ENCODE assay signal across 11 cellular contexts in the genomic region with DNA sequence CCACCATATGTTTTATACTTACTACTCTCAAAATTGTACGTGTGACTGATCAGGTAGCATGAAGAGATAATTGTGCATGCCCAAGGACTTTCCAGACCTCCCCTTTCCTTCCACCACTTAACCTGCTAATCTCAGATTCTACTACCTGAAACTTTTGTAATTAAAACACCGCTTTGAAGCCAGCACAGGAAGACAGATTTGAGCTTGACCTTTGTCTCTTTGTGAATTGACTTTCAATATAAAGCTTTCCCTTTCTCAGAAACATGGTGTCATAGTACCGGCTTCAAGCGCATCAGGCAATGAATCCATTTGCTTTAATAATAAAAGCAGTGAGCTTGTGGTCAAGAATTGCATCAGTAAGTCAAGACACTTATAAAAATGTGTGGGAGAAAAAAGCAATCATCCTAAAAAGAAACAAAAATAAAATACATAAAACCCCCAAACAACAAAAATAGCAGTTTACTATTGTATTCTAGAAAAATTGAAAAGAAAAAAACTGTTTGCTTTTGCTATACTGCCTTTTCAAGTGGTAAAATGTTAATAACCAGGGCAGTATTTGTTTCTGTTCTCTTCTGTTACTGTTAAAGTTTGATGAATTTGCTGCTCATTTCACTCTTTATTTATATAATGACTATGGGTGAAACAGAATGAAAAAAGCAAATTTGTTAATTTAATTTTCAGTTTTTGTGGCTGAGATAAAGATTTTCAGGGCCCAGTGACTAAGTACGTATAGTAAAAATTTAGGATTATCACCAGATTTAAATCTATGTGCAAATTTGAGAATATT.
"Had no signal": no experiment of that assay in that cellular context is flagged by ENCODE, and none has a peak within 500 bp of the region (broad histone marks: within the 10 kb centered on the region; RNA-seq: fewer than 3 reads in every experiment).

No MANE protein-coding gene starts in this region.

- H3K4me3 ChIP-seq: colonic mucosa, right atrium auricular region, stomach, thoracic aorta had no signal

- H3K27ac ChIP-seq: colonic mucosa, foreskin keratinocyte, right atrium auricular region, stomach, thoracic aorta had no signal

- H3K27me3 Mint-ChIP-seq: activated CD4-positive, alpha-beta T cell treated with anti-CD3 and anti-CD28 coated beads for 36 hours; naive thymus-derived CD4-positive, alpha-beta T cell had no signal

- H3K36me3 Mint-ChIP-seq: naive thymus-derived CD4-positive, alpha-beta T cell had no signal

- H3K4me1 Mint-ChIP-seq: activated CD4-positive, alpha-beta T cell treated with anti-CD3 and anti-CD28 coated beads for 36 hours had no signal

- H3K9me3 ChIP-seq: colonic mucosa, right atrium auricular region, stomach, thoracic aorta had no signal

- ATAC-seq: activated CD4-positive, alpha-beta T cell treated with anti-CD3 and anti-CD28 coated beads for 36 hours; foreskin keratinocyte; naive thymus-derived CD4-positive, alpha-beta T cell had no signal

- H3K4me1 ChIP-seq: colonic mucosa, foreskin keratinocyte, right atrium auricular region, stomach had no signal

- H3K36me3 ChIP-seq: colonic mucosa, right atrium auricular region, stomach, thoracic aorta had no signal

- H3K27me3 ChIP-seq: colonic mucosa, foreskin keratinocyte, right atrium auricular region, stomach had no signal

- H3K4me3 Mint-ChIP-seq: activated CD4-positive, alpha-beta T cell treated with anti-CD3 and anti-CD28 coated beads for 36 hours had no signal

- H3K27ac Mint-ChIP-seq: activated CD4-positive, alpha-beta T cell treated with anti-CD3 and anti-CD28 coated beads for 36 hours had no signal

- DNase-seq: activated CD4-positive, alpha-beta T cell treated with anti-CD3 and anti-CD28 coated beads for 36 hours; activated naive CD4-positive, alpha-beta T cell treated with Interleukin-2 at 50 U/mL for 16 hours; caudate nucleus; colonic mucosa; foreskin keratinocyte; naive thymus-derived CD4-positive, alpha-beta T cell; nucleus accumbens; small intestine; stomach had no signal
